Comparison of ENCODE assay signal across 13 cellular contexts in genomic region chr16:46763147-46763546, GRCh38. TPM values are rescaled to one million over a fixed set of nuclear protein-coding genes. Genes with fewer than 3 reads are reported as not detected.
A peak's percentile ranks its signal among the peaks of the same experiment; 100 is the strongest.
DNase-seq lines count a peak whose midpoint lies in the region; ATAC-seq and TF ChIP-seq lines count a peak whose summit lies in the region.
"Had no signal": no experiment of that assay in that cellular context is flagged by ENCODE, and none has a peak within 500 bp of the region (broad histone marks: within the 10 kb centered on the region; RNA-seq: fewer than 3 reads in every experiment).

No MANE protein-coding gene starts in this region.

- ATAC-seq in GM21825 (IDR thresholded peaks at IDR 0.05; ENCODE audit: unreplicated experiment) (no peak), GM21515 (IDR thresholded peaks at IDR 0.05; ENCODE audit: unreplicated experiment) (no peak)

- DNase-seq in H4 (ENCODE audit: low spot score) (peak; percentile 30), NCI-H510A (lab: John Stamatoyannopoulos, UW) (peak; percentile 28), fibroblast of pulmonary artery (ENCODE audit: low read depth) (peak; percentile 20), neuronal stem cell (ENCODE audit: low spot score) (no peak), germinal center (ENCODE audit: low spot score) (no peak), GM20000 (ENCODE audit: low spot score) (no peak)
- DNase-seq: activated CD4-positive, alpha-beta T cell treated with anti-CD3 and anti-CD28 coated beads, Interleukin-2, amount 10 ng/mL, durations not matched to agents 24 days and 14 days; CD4-positive, CD25-positive, alpha-beta regulatory T cell; midbrain had no signal

- H3K18ac ChIP-seq in neuronal stem cell (ENCODE audit: low read length): no peak overlapping the region

- H3K14ac ChIP-seq in neuronal stem cell (ENCODE audit: low read length): no peak overlapping the region

- peak overlapping the region; percentile 78 for H2AFZ ChIP-seq in neuronal stem cell (ENCODE audit: low read length)

- no peaks in the 10 kb centered on the region for H3K9me3 ChIP-seq in neuronal stem cell (replicated peaks in 1 of 2; ENCODE audit: control insufficient read depth in 2 of 2, insufficient read depth in 1 of 2, low read depth in 1 of 2, low read length in 2 of 2)
- H3K9me3 ChIP-seq: breast epithelium had no signal

- H3K27ac ChIP-seq in neuronal stem cell (replicated peaks; ENCODE audit: low read length): no peak overlapping the region
- H3K27ac ChIP-seq: breast epithelium, epithelial cell of prostate had no signal

- H4K91ac ChIP-seq in neuronal stem cell (ENCODE audit: low read depth, low read length, poor library complexity): no peak overlapping the region

- WGBS in neuronal stem cell (ENCODE audit: extremely low coverage in 2 of 2, insufficient read length in 2 of 2, insufficient replicate concordance in 1 of 2), 2 donors: no CpG with 5 or more reads among the region's 12 CpGs

- no peak overlapping the region for H4K8ac ChIP-seq in neuronal stem cell (ENCODE audit: low read depth, low read length)

- H2BK15ac ChIP-seq in neuronal stem cell (ENCODE audit: low read length): no peak overlapping the region

- H3K27me3 ChIP-seq in neuronal stem cell (ENCODE audit: control insufficient read depth in 3 of 3, insufficient read depth in 3 of 3, low read depth in 1 of 3, low read length in 3 of 3): no peaks in the 10 kb centered on the region

- H2BK12ac ChIP-seq in neuronal stem cell (ENCODE audit: low read length): no peak overlapping the region

- no peak overlapping the region for H3K23ac ChIP-seq in neuronal stem cell (ENCODE audit: low read depth, low read length, poor library complexity)

- no peak overlapping the region for H3K4ac ChIP-seq in neuronal stem cell (ENCODE audit: low read length)

- no peak overlapping the region for H3K9ac ChIP-seq in neuronal stem cell (ENCODE audit: low read depth, low read length, poor library complexity)

- H3K79me1 ChIP-seq in neuronal stem cell (ENCODE audit: low read depth, low read length): no peaks in the 10 kb centered on the region

- no peak overlapping the region for H2BK120ac ChIP-seq in neuronal stem cell (ENCODE audit: low read depth, low read length)

- H3K4me2 ChIP-seq in neuronal stem cell (ENCODE audit: insufficient read depth, low read length, poor library complexity, severe bottlenecking): no peak overlapping the region

- H3K4me3 ChIP-seq in fibroblast of pulmonary artery (replicated peaks; ENCODE audit: low read depth, low read length) (no peak overlapping the region), neuronal stem cell (ENCODE audit: low read length in 2 of 2) (no peak overlapping the region)
- H3K4me3 ChIP-seq: breast epithelium had no signal

- TF ChIP-seq CTCF in fibroblast of pulmonary artery (IDR thresholded peaks at IDR 0.05; ENCODE audit: low read length, missing control alignments) (no peak), GM20000 (IDR thresholded peaks at IDR 0.05; ENCODE audit: extremely low read depth, missing control alignments) (no peak)

- H2AK5ac ChIP-seq in neuronal stem cell (ENCODE audit: low read depth, low read length): no peak overlapping the region

- H2BK5ac ChIP-seq in neuronal stem cell (ENCODE audit: low read length): no peak overlapping the region

- peaks cover 0 to 1% of the 10 kb centered on the region in 2 donors for H3K4me1 ChIP-seq in neuronal stem cell (ENCODE audit: control insufficient read depth in 2 of 2, insufficient read depth in 1 of 2, low read depth in 1 of 2, low read length in 2 of 2)
- H3K4me1 ChIP-seq: breast epithelium had no signal

- H3K36me3 ChIP-seq in neuronal stem cell (replicated peaks in 1 of 2; ENCODE audit: control insufficient read depth in 2 of 2, insufficient read depth in 2 of 2, low read length in 2 of 2): no peaks in the 10 kb centered on the region
- H3K36me3 ChIP-seq: breast epithelium had no signal

RNA-seq across cellular contexts. Expression of gene MYLK3, which starts 15.0 kb away (rescaled TPM):
- 0.14 TPM in 1 of 2 replicates, not detected in the other for total RNA-seq in H4 (2014; rRNA removed; shearing (Covaris generic))
- polyA plus RNA-seq in neuronal stem cell (2013, experiment 1 of 2): 0.10 TPM
- polyA plus RNA-seq in neuronal stem cell (2013, experiment 2 of 2): 0.11 TPM
- total RNA-seq: CD4-positive, CD25-positive, alpha-beta regulatory T cell had no signal
- polyA plus RNA-seq: CD4-positive, CD25-positive, alpha-beta regulatory T cell had no signal

Comparison
In these comparisons a context has a peak if more than half of its experiments do, and no peak if none do; other contexts are left out.
1. DNase-seq: peak in H4 (single experiment), NCI-H510A (single experiment) and fibroblast of pulmonary artery (single experiment); none in neuronal stem cell (single experiment), germinal center (single experiment) and GM20000 (single experiment).